ENCODE assay signal across 1 cellular context in the genomic region with DNA sequence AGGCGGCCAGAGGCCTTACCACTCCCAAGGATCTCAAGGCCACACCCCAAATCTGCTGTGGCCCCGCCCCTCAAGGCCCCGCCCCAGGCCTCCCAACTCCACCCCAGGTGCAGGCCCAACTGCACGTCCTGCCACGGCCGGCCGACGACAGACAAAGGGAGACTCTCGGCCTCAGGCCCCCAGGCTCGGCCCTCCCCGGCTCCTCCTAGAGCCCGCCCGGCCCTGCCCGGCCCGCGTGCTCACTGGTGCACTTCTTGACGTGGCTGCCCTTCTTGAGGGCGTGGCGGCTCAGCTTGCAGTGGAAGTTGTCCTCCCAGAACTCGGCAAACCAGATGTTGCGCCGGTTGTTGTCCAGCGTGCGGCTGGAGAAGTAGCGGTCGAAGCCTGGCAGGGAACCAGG.
TF ChIP-seq lines count a peak whose summit lies in the region.

No MANE protein-coding gene starts in this region.

TF ChIP-seq in GM23338, 12 proteins besides CTCF, POLR2A, EP300 and RAD21 (continued from another document):
- TF ChIP-seq, protein P1, sequence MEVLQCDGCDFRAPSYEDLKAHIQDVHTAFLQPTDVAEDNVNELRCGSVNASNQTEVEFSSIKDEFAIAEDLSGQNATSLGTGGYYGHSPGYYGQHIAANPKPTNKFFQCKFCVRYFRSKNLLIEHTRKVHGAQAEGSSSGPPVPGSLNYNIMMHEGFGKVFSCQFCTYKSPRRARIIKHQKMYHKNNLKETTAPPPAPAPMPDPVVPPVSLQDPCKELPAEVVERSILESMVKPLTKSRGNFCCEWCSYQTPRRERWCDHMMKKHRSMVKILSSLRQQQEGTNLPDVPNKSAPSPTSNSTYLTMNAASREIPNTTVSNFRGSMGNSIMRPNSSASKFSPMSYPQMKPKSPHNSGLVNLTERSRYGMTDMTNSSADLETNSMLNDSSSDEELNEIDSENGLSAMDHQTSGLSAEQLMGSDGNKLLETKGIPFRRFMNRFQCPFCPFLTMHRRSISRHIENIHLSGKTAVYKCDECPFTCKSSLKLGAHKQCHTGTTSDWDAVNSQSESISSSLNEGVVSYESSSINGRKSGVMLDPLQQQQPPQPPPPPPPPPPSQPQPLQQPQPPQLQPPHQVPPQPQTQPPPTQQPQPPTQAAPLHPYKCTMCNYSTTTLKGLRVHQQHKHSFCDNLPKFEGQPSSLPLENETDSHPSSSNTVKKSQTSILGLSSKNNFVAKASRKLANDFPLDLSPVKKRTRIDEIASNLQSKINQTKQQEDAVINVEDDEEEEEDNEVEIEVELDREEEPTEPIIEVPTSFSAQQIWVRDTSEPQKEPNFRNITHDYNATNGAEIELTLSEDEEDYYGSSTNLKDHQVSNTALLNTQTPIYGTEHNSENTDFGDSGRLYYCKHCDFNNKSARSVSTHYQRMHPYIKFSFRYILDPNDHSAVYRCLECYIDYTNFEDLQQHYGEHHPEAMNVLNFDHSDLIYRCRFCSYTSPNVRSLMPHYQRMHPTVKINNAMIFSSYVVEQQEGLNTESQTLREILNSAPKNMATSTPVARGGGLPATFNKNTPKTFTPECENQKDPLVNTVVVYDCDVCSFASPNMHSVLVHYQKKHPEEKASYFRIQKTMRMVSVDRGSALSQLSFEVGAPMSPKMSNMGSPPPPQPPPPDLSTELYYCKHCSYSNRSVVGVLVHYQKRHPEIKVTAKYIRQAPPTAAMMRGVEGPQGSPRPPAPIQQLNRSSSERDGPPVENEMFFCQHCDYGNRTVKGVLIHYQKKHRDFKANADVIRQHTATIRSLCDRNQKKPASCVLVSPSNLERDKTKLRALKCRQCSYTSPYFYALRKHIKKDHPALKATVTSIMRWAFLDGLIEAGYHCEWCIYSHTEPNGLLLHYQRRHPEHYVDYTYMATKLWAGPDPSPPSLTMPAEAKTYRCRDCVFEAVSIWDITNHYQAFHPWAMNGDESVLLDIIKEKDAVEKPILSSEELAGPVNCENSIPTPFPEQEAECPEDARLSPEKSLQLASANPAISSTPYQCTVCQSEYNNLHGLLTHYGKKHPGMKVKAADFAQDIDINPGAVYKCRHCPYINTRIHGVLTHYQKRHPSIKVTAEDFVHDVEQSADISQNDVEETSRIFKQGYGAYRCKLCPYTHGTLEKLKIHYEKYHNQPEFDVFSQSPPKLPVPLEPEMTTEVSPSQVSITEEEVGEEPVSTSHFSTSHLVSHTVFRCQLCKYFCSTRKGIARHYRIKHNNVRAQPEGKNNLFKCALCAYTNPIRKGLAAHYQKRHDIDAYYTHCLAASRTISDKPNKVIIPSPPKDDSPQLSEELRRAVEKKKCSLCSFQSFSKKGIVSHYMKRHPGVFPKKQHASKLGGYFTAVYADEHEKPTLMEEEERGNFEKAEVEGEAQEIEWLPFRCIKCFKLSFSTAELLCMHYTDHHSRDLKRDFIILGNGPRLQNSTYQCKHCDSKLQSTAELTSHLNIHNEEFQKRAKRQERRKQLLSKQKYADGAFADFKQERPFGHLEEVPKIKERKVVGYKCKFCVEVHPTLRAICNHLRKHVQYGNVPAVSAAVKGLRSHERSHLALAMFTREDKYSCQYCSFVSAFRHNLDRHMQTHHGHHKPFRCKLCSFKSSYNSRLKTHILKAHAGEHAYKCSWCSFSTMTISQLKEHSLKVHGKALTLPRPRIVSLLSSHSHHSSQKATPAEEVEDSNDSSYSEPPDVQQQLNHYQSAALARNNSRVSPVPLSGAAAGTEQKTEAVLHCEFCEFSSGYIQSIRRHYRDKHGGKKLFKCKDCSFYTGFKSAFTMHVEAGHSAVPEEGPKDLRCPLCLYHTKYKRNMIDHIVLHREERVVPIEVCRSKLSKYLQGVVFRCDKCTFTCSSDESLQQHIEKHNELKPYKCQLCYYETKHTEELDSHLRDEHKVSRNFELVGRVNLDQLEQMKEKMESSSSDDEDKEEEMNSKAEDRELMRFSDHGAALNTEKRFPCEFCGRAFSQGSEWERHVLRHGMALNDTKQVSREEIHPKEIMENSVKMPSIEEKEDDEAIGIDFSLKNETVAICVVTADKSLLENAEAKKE (CRISPR knock-in tag; IDR thresholded peaks at IDR 0.05), result no peak
- TF ChIP-seq NANOG (IDR thresholded peaks at IDR 0.05; ENCODE audit: borderline replicate concordance), result no peak
- no peak for TF ChIP-seq CREB1 (CRISPR knock-in tag; IDR thresholded peaks at IDR 0.05; ENCODE audit: low read depth)
- TF ChIP-seq POLR2AphosphoS5 (IDR thresholded peaks at IDR 0.05; ENCODE audit: low read depth), result no peak; the same call in 1 of the 2 replicates
- TF ChIP-seq EZH2phosphoT487 (IDR thresholded peaks at IDR 0.05; ENCODE audit: unreplicated experiment), result no peak
- TF ChIP-seq STAT1 (IDR thresholded peaks at IDR 0.05; ENCODE audit: unreplicated experiment), result no peak
